8 cellular contexts compared by ENCODE assay signal in genomic region chr1:204520834-204521709, GRCh38.
DNase-seq lines count a peak whose midpoint lies in the region; ATAC-seq lines count a peak whose summit lies in the region.

No MANE protein-coding gene starts in this region.

- peaks cover 8% of the 10 kb centered on the region for H3K9me3 Mint-ChIP-seq in memory B cell

- no peak overlapping the region for H3K27ac Mint-ChIP-seq in memory B cell

- H3K4me1 Mint-ChIP-seq in memory B cell: peaks cover 51% of the 10 kb centered on the region

- H3K4me3 Mint-ChIP-seq in memory B cell: peak overlapping the region; percentile 63

- peaks cover 40% of the 10 kb centered on the region for H3K36me3 Mint-ChIP-seq in memory B cell

- DNase-seq in activated CD4-positive, CD25-positive, alpha-beta regulatory T cell treated with anti-CD3 and anti-CD28 coated beads, Interleukin-2, amount 50 U/mL, for 72 hours: no peak
- DNase-seq in NCI-H2107 treated with DMSO at 0.1 percent for 48 hours (lab: John Stamatoyannopoulos, UW; ENCODE audit: unreplicated experiment) (peak; percentile 100), memory B cell (ENCODE audit: low spot score in 2 of 2) (peak in 1 of 2 donors; percentile 59), NCI-H1930 (lab: John Stamatoyannopoulos, UW) (no peak), NCI-H1694 treated with DMSO at 0.1 percent for 48 hours (lab: John Stamatoyannopoulos, UW) (no peak)
- DNase-seq in activated T-helper 1 cell treated with anti-CD3 and anti-CD28 coated beads, Interleukin-2, amount 50 U/mL, for 16 hours (ENCODE audit: low read depth in 1 of 2, low spot score in 1 of 2): peak; percentile 29 to 38

- no peaks in the 10 kb centered on the region for H3K27me3 Mint-ChIP-seq in memory B cell

- peak; percentile 60 to 69 for ATAC-seq in activated CD4-positive, CD25-positive, alpha-beta regulatory T cell treated with anti-CD3 and anti-CD28 coated beads, Interleukin-2, amount 50 U/mL, for 24 hours
- peak; percentile 43 for ATAC-seq in HG02852 (IDR thresholded peaks at IDR 0.05; ENCODE audit: unreplicated experiment)
- peak; percentile 69 for ATAC-seq in memory B cell (ENCODE audit: low read depth)

Comparison
In these comparisons a context has a peak if more than half of its experiments do, and no peak if none do; other contexts are left out.
1. DNase-seq: peak in NCI-H2107 treated with DMSO at 0.1 percent for 48 hours (single experiment) and activated T-helper 1 cell treated with anti-CD3 and anti-CD28 coated beads, Interleukin-2, amount 50 U/mL, for 16 hours (2 of 2); none in activated CD4-positive, CD25-positive, alpha-beta regulatory T cell treated with anti-CD3 and anti-CD28 coated beads, Interleukin-2, amount 50 U/mL, for 72 hours (single experiment), NCI-H1930 (0 of 2) and NCI-H1694 treated with DMSO at 0.1 percent for 48 hours (single experiment).
2. Peak in every context shown above with its lines, with median percentiles within 50 percentile points of each other: ATAC-seq.